15 cellular contexts compared by ENCODE assay signal in genomic region chr5:60671899-60672692, GRCh38.
"Had no signal": no experiment of that assay in that cellular context is flagged by ENCODE, and none has a peak within 500 bp of the region (broad histone marks: within the 10 kb centered on the region; RNA-seq: fewer than 3 reads in every experiment).

No MANE protein-coding gene starts in this region.

- H3K36me3 ChIP-seq: adrenal gland, cardiac muscle cell, esophagus muscularis mucosa, spleen, stomach had no signal

- DNase-seq: activated CD4-positive, alpha-beta T cell treated with anti-CD3 and anti-CD28 coated beads, Interleukin-2, amount 50 U/mL, for 48 hours; activated T-cell treated with anti-CD3 and anti-CD28 coated beads, Interleukin-2, amount 50 U/mL, for 24 hours; adrenal gland; kidney; left ventricle myocardium superior; mesenchymal stem cell; spleen; T-cell; T1000; testis had no signal

- H3K4me1 ChIP-seq: adrenal gland, esophagus muscularis mucosa, spleen, testis had no signal

- H3K4me1 Mint-ChIP-seq: activated naive CD4-positive, alpha-beta T cell treated with anti-CD3 and anti-CD28 coated beads, Interleukin-2, amount 50 U/mL, for 24 hours; T-cell had no signal

- H3K9me3 Mint-ChIP-seq: activated naive CD4-positive, alpha-beta T cell treated with anti-CD3 and anti-CD28 coated beads, Interleukin-2, amount 50 U/mL, for 24 hours; activated T-cell treated with anti-CD3 and anti-CD28 coated beads, Interleukin-2, amount 50 U/mL, for 24 hours; natural killer cell treated with Interleukin-12 subunit alpha and Interleukin-12 subunit beta and Interleukin-15 and Interleukin-18, amount 100 ng/mL, for 72 hours; T-cell had no signal

- H3K27me3 Mint-ChIP-seq: activated naive CD4-positive, alpha-beta T cell treated with anti-CD3 and anti-CD28 coated beads, Interleukin-2, amount 50 U/mL, for 24 hours; activated T-cell treated with anti-CD3 and anti-CD28 coated beads, Interleukin-2, amount 50 U/mL, for 24 hours; natural killer cell treated with Interleukin-12 subunit alpha and Interleukin-12 subunit beta and Interleukin-15 and Interleukin-18, amount 100 ng/mL, for 72 hours; T-cell had no signal

- H3K9me3 ChIP-seq: adrenal gland, esophagus muscularis mucosa, spleen, stomach, testis had no signal

- H3K27me3 ChIP-seq: adrenal gland, cardiac muscle cell, esophagus muscularis mucosa, spleen, stomach, testis had no signal

- H3K27ac Mint-ChIP-seq: activated naive CD4-positive, alpha-beta T cell treated with anti-CD3 and anti-CD28 coated beads, Interleukin-2, amount 50 U/mL, for 24 hours; activated T-cell treated with anti-CD3 and anti-CD28 coated beads, Interleukin-2, amount 50 U/mL, for 24 hours; natural killer cell treated with Interleukin-12 subunit alpha and Interleukin-12 subunit beta and Interleukin-15 and Interleukin-18, amount 100 ng/mL, for 72 hours; T-cell had no signal

- H3K27ac ChIP-seq: adrenal gland, cardiac muscle cell, esophagus muscularis mucosa, spleen, testis had no signal

- H3K36me3 Mint-ChIP-seq: activated naive CD4-positive, alpha-beta T cell treated with anti-CD3 and anti-CD28 coated beads, Interleukin-2, amount 50 U/mL, for 24 hours; natural killer cell treated with Interleukin-12 subunit alpha and Interleukin-12 subunit beta and Interleukin-15 and Interleukin-18, amount 100 ng/mL, for 72 hours; T-cell had no signal

- H3K4me3 ChIP-seq: adrenal gland, cardiac muscle cell, esophagus muscularis mucosa, spleen, stomach, testis had no signal

- H3K4me3 Mint-ChIP-seq: activated naive CD4-positive, alpha-beta T cell treated with anti-CD3 and anti-CD28 coated beads, Interleukin-2, amount 50 U/mL, for 24 hours; activated T-cell treated with anti-CD3 and anti-CD28 coated beads, Interleukin-2, amount 50 U/mL, for 24 hours; natural killer cell treated with Interleukin-12 subunit alpha and Interleukin-12 subunit beta and Interleukin-15 and Interleukin-18, amount 100 ng/mL, for 72 hours; T-cell had no signal
